ENCODE assay signal across 10 cellular contexts in the genomic region with DNA sequence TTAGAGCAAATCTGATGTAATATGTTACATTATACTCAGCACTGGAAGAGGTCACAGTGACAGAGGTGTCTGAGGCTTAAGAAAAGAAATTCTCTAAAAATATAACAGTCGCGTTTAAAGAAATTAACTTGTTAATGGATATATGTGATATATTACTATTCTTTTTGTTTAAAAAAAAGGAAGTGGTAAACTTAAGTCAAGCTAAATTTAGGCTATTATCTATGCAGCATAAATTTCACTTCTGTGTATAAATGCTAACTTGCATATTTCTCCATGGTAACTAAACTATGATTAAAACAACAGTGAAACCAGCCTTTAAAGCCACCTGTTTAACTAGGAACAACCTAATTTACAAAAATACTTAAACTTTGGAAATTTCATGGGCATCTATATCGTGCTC.
DNase-seq lines count a peak whose midpoint lies in the region; ATAC-seq and TF ChIP-seq lines count a peak whose summit lies in the region.
"Had no signal": no experiment of that assay in that cellular context is flagged by ENCODE, and none has a peak within 500 bp of the region (broad histone marks: within the 10 kb centered on the region; RNA-seq: fewer than 3 reads in every experiment).

No MANE protein-coding gene starts in this region.

- H3K27me3 ChIP-seq in GM06990 (replicated peaks; ENCODE audit: control insufficient read depth, insufficient read depth, low read length) (no peaks in the 10 kb centered on the region), upper lobe of right lung (no peaks in the 10 kb centered on the region), foreskin keratinocyte (no peaks in the 10 kb centered on the region)

- H3K27me3 Mint-ChIP-seq in activated B cell treated with CpG ODN at 0.5 μM for 24 hours = no peaks in the 10 kb centered on the region

- TF ChIP-seq CTCF in GM06990 (IDR thresholded peaks at IDR 0.05; ENCODE audit: insufficient read depth, low read length, poor library complexity, severe bottlenecking) (no peak), activated B cell treated with CpG ODN at 0.5 μM for 24 hours (IDR thresholded peaks at IDR 0.05) (no peak), upper lobe of right lung (IDR thresholded peaks at IDR 0.05) (no peak), foreskin keratinocyte (conservative IDR thresholded peaks at IDR 0.05) (no peak)

- H3K27ac Mint-ChIP-seq in activated B cell treated with CpG ODN at 0.5 μM for 24 hours = peak overlapping the region; percentile 99

- peak; percentile 56 for DNase-seq in GM06990 (ENCODE audit: extremely low read depth, insufficient read length)
- DNase-seq in activated B cell treated with CpG ODN at 0.5 μM for 24 hours = no peak
- DNase-seq in effector CD4-positive, alpha-beta T cell = no peak
- no peak for DNase-seq in HuH-7 (ENCODE audit: low spot score)
- DNase-seq in upper lobe of right lung = no peak
- no peak for DNase-seq in foreskin keratinocyte
- DNase-seq: NCI-H1417 treated with DMSO at 0.1 percent for 48 hours had no signal

- H3K9me3 ChIP-seq in upper lobe of right lung = no peaks in the 10 kb centered on the region

- POLR2A ChIA-PET in activated B cell treated with CpG ODN at 0.5 μM for 24 hours (lab: Charles Lee) = interaction anchor here (0.5 to 6.4 kb wide), 22 partner anchors 15 to 381 kb away, joined by 3 to 72 read pairs (median 6); partner anchors contain the start of gene FOXP1

- H3K27ac ChIP-seq in upper lobe of right lung (no peak overlapping the region), foreskin keratinocyte (no peak overlapping the region)

- ATAC-seq in GM19463 (IDR thresholded peaks at IDR 0.05; ENCODE audit: unreplicated experiment) (peak; percentile 57), HG03159 (IDR thresholded peaks at IDR 0.05; ENCODE audit: unreplicated experiment) (peak; percentile 79), activated B cell treated with CpG ODN at 0.5 μM for 24 hours (ENCODE audit: low read depth) (peak; percentile 50), upper lobe of right lung (no peak), foreskin keratinocyte (no peak)

- H3K36me3 Mint-ChIP-seq in activated B cell treated with CpG ODN at 0.5 μM for 24 hours (ENCODE audit: low read depth) = peaks cover 3% of the 10 kb centered on the region

- CTCF ChIA-PET in activated B cell treated with CpG ODN at 0.5 μM for 24 hours (lab: Charles Lee) = interaction anchor here (1.1 to 1.7 kb wide), 2 partner anchors 32 to 841 kb away, joined by 3 to 4 read pairs; no protein-coding TSS in a partner anchor

- no peaks in the 10 kb centered on the region for H3K9me3 Mint-ChIP-seq in activated B cell treated with CpG ODN at 0.5 μM for 24 hours

- H3K4me1 ChIP-seq in upper lobe of right lung (peaks cover 36% of the 10 kb centered on the region), foreskin keratinocyte (no peaks in the 10 kb centered on the region)

- peak overlapping the region; percentile 75 for H3K4me3 Mint-ChIP-seq in activated B cell treated with CpG ODN at 0.5 μM for 24 hours
- H3K4me3 Mint-ChIP-seq: nephron had no signal

- intact Hi-C loops in activated B cell treated with CpG ODN at 0.5 μM for 24 hours (cut with micrococcal nuclease) = loop anchor here (1.0 to 10.0 kb wide), 12 partner anchors 30 to 382 kb away; partner anchors contain the start of gene FOXP1
- intact Hi-C loops in upper lobe of right lung (cut with DNase I) = no loop called here

- H3K36me3 ChIP-seq in GM06990 (ENCODE audit: control insufficient read depth, insufficient read depth, low read length) = no peaks in the 10 kb centered on the region
- no peaks in the 10 kb centered on the region for H3K36me3 ChIP-seq in upper lobe of right lung

- H3K4me3 ChIP-seq in GM06990 (replicated peaks; ENCODE audit: low read depth, low read length) (no peak overlapping the region), upper lobe of right lung (no peak overlapping the region)

- H3K4me1 Mint-ChIP-seq in activated B cell treated with CpG ODN at 0.5 μM for 24 hours = peaks cover 85% of the 10 kb centered on the region

Comparison
In these comparisons a context has a peak if more than half of its experiments do, and no peak if none do; other contexts are left out.
1. ATAC-seq: peak in GM19463 (single experiment), HG03159 (single experiment) and activated B cell treated with CpG ODN at 0.5 μM for 24 hours (single experiment); none in upper lobe of right lung (single experiment) and foreskin keratinocyte (single experiment).